12 cellular contexts compared by ENCODE assay signal in the genomic region with DNA sequence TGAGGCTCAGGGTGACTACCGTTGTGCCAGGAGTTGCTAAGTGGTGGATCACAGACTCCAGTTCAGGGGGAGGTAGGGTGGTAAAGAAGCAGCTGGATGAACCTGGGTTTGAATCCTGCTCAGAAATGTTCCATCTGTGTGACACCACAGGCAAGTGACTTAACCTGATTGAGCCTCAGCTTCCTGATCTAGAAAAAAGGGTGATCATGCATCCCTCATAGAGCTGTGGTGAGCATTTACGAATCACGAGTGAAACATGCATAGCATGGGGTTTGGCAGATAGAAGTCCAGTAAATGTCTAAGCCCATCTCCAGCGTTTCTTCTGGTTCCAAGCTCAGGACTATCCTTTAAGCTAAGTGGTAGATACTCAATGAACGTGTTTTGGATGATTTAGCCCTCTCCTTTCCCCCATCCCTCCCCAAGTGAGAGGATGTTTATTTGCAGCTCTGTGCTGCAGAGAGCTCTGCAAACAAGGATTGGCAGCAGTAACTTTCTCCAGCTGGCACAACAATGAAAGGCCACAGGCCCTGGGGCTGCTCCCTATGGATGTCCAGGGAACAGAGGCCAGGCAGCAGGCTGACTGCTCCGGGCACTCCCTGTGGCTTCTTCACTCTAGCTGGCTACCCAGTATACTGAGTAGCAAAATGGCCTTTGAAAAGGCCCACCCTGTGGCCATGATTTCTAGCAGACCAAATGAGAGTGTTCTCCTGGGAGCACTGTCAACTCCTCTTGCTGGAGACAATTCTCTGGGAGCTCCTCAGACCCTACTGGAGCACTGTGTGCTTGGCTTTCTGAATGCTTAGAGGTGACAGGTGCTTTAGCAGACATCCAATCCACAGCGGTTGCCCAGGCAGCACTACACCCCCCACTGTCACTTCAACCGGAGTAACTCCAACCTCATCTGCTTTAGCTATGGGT. TPM values are rescaled to one million over a fixed set of nuclear protein-coding genes. Genes with fewer than 3 reads are reported as not detected.
DNase-seq lines count a peak whose midpoint lies in the region; ATAC-seq, FAIRE-seq and TF ChIP-seq lines count a peak whose summit lies in the region.
"Had no signal": no experiment of that assay in that cellular context is flagged by ENCODE, and none has a peak within 500 bp of the region (broad histone marks: within the 10 kb centered on the region; RNA-seq: fewer than 3 reads in every experiment).

No MANE protein-coding gene starts in this region.

- H4K8ac ChIP-seq in IMR-90 (ENCODE audit: low read depth in 2 of 2, low read length in 2 of 2), result peak overlapping the region in 1 of 2 experiments; percentile 4; a peak in 1 of 4 replicates

- peaks cover 16% of the 10 kb centered on the region for H3K9me1 ChIP-seq in IMR-90 (ENCODE audit: insufficient read depth, low read length)

- H4K20me1 ChIP-seq in BLaER1 treated with 17β-estradiol and CSF1 and Interleukin-3, amounts not matched to agents 10 nM and 100 nM, result peaks cover 0 to 16% (median 0%) of the 10 kb centered on the region in 11 experiments; a peak in 4 of 22 replicates
- no peaks in the 10 kb centered on the region for H4K20me1 ChIP-seq in IMR-90 (ENCODE audit: insufficient read depth, low read length)
- H4K20me1 ChIP-seq in HepG2 (ENCODE audit: insufficient read depth, low read length), result no peaks in the 10 kb centered on the region

- CTCF ChIA-PET in IMR-90 (lab: Yijun Ruan, JAX) (no interaction called here), HepG2 (lab: Yijun Ruan, JAX; ENCODE audit: low intra/inter-chr PET ratio, low total read pairs) (no interaction called here)
- CTCF ChIA-PET in activated CD4-positive, alpha-beta memory T cell treated with anti-CD3 and anti-CD28 coated beads for 36 hours (lab: Charles Lee), result interaction anchor here (1.7 to 1.9 kb wide), 2 partner anchors 28 to 134 kb away, joined by 5 to 6 read pairs; no protein-coding TSS in a partner anchor

- H3K27me3 Mint-ChIP-seq in activated CD4-positive, alpha-beta memory T cell treated with anti-CD3 and anti-CD28 coated beads for 36 hours, result no peaks in the 10 kb centered on the region

- H3K4me1 ChIP-seq in BLaER1 treated with 17β-estradiol and CSF1 and Interleukin-3, amounts not matched to agents 10 nM and 100 nM, result peaks cover 13 to 74% (median 35%) of the 10 kb centered on the region in 10 experiments
- H3K4me1 ChIP-seq in IMR-90 (ENCODE audit: control insufficient read depth, insufficient read depth, low read length), result peaks cover 8% of the 10 kb centered on the region
- peaks cover 51% of the 10 kb centered on the region for H3K4me1 ChIP-seq in HepG2 (ENCODE audit: insufficient read depth, low read length)

- H2BK5ac ChIP-seq in IMR-90 (ENCODE audit: low read depth, low read length, poor library complexity, severe bottlenecking), result no peak overlapping the region

- H3K79me2 ChIP-seq in HepG2 (ENCODE audit: insufficient read depth, low read length), result no peaks in the 10 kb centered on the region

- no peak overlapping the region for H4K5ac ChIP-seq in IMR-90 (ENCODE audit: low read depth, low read length)

- no peak overlapping the region for H3K56ac ChIP-seq in IMR-90 (ENCODE audit: extremely low read depth, insufficient read depth, low read length)

- H3K4me3 Mint-ChIP-seq in activated CD4-positive, alpha-beta memory T cell treated with anti-CD3 and anti-CD28 coated beads for 36 hours, result no peak overlapping the region

- H3K4me1 Mint-ChIP-seq in activated CD4-positive, alpha-beta memory T cell treated with anti-CD3 and anti-CD28 coated beads for 36 hours (ENCODE audit: low read depth), result peaks cover 22% of the 10 kb centered on the region

- TF ChIP-seq RAD21 in IMR-90 (IDR thresholded peaks at IDR 0.05; ENCODE audit: low read length), result no peak
- no peak for TF ChIP-seq RAD21 in HepG2 (CRISPR knock-in tag; IDR thresholded peaks at IDR 0.05)

- no peak overlapping the region for H2BK15ac ChIP-seq in IMR-90 (ENCODE audit: low read depth, low read length)

- intact Hi-C loops in IMR-90 (cut with micrococcal nuclease), result no loop called here
- intact Hi-C loops in activated CD4-positive, alpha-beta memory T cell treated with anti-CD3 and anti-CD28 coated beads for 36 hours (cut with micrococcal nuclease), result loop anchor here (2.0 kb wide), 1 partner anchor 28 kb away; no protein-coding TSS in a partner anchor
- intact Hi-C loops in HepG2 (cut with micrococcal nuclease; ENCODE audit: unreplicated experiment), result loop anchor here (1.0 kb wide), 1 partner anchor 8 kb away; no protein-coding TSS in a partner anchor

- H3K9ac ChIP-seq in BLaER1 treated with 17β-estradiol and CSF1 and Interleukin-3, amounts not matched to agents 10 nM and 100 nM, result no peak overlapping the region
- H3K9ac ChIP-seq in IMR-90 (ENCODE audit: low read depth, low read length), result no peak overlapping the region
- H3K9ac ChIP-seq in HepG2 (ENCODE audit: insufficient read depth, low read depth, low read length), result no peak overlapping the region
- H3K9ac ChIP-seq: KMS-11 had no signal

- in situ Hi-C loops in IMR-90 (cut with MboI; ENCODE audit: low sequenced_read_pairs), result no loop called here
- in situ Hi-C loops in HepG2 (cut with HindIII; ENCODE audit: extremely low pct_ligation_motif_present, low pct_unique_long_range_greater_than_20kb), result no loop called here

- H3K9me3 ChIP-seq in BLaER1 treated with 17β-estradiol and CSF1 and Interleukin-3, amounts not matched to agents 10 nM and 100 nM (replicated peaks in 1 of 11), result no peaks in the 10 kb centered on the region
- H3K9me3 ChIP-seq in IMR-90 (ENCODE audit: control insufficient read depth, insufficient read depth, low read length) (no peaks in the 10 kb centered on the region), HepG2 (ENCODE audit: low read length) (no peaks in the 10 kb centered on the region)
- H3K9me3 ChIP-seq: body of pancreas had no signal

- H3K27ac Mint-ChIP-seq in activated CD4-positive, alpha-beta memory T cell treated with anti-CD3 and anti-CD28 coated beads for 36 hours, result peak overlapping the region; percentile 55

- TF ChIP-seq POLR2A in IMR-90 (IDR thresholded peaks at IDR 0.05; ENCODE audit: low read depth, low read length), result no peak
- TF ChIP-seq POLR2A in HepG2 (IDR thresholded peaks at IDR 0.05; ENCODE audit: insufficient read depth in 1 of 2, low read depth in 2 of 2, low read length in 2 of 2), result no peak

- peak; percentile 36 for DNase-seq in IMR-90
- no peak for DNase-seq in activated CD4-positive, alpha-beta memory T cell treated with anti-CD3 and anti-CD28 coated beads for 36 hours
- no peak for DNase-seq in HepG2 (ENCODE audit: low spot score)
- DNase-seq in HK-2 (ENCODE audit: unreplicated experiment), result no peak

- 67% methylated on average over 1 of the region's 8 CpGs; no CpG with 5 or more reads in 1 of the 2 experiments for WGBS in IMR-90 (ENCODE audit: extremely low coverage in 2 of 2, insufficient read length in 1 of 2), 2 experiments
- WGBS in HepG2 (ENCODE audit: low lambda C conversion rate), result 26% methylated on average over 8 of the region's 8 CpGs

- no peak overlapping the region for H3K23ac ChIP-seq in IMR-90 (ENCODE audit: low read depth, low read length)

- H2AFZ ChIP-seq in IMR-90 (replicated peaks; ENCODE audit: low read length, poor library complexity) (no peak overlapping the region), HepG2 (ENCODE audit: low read length) (no peak overlapping the region)

- H2BK20ac ChIP-seq in IMR-90 (ENCODE audit: low read depth, low read length), result no peak overlapping the region

- H3K27me3 ChIP-seq in BLaER1 treated with 17β-estradiol and CSF1 and Interleukin-3, amounts not matched to agents 10 nM and 100 nM, result no peaks in the 10 kb centered on the region
- H3K27me3 ChIP-seq in IMR-90 (ENCODE audit: control insufficient read depth, insufficient read depth, low read length) (no peaks in the 10 kb centered on the region), HepG2 (ENCODE audit: control insufficient read depth in 1 of 2, insufficient read depth in 2 of 2, low read length in 2 of 2) (no peaks in the 10 kb centered on the region)
- H3K27me3 ChIP-seq: body of pancreas had no signal

- no peak overlapping the region for H3K4me3 ChIP-seq in BLaER1 treated with 17β-estradiol and CSF1 and Interleukin-3, amounts not matched to agents 10 nM and 100 nM
- H3K4me3 ChIP-seq in IMR-90 (ENCODE audit: insufficient read depth, low read depth, low read length), result no peak overlapping the region
- H3K4me3 ChIP-seq in HepG2 (replicated peaks in 1 of 3; ENCODE audit: insufficient read depth in 1 of 3, low read depth in 2 of 3, low read length in 3 of 3), result peak overlapping the region in 1 of 3 experiments; percentile 35; a peak in 1 of 6 replicates
- H3K4me3 ChIP-seq: body of pancreas had no signal

- dilution Hi-C loops in IMR-90 (cut with HindIII; ENCODE audit: low sequenced_read_pairs, unreplicated experiment), result no loop called here

- no peaks in the 10 kb centered on the region for H3K79me1 ChIP-seq in IMR-90 (ENCODE audit: low read depth in 1 of 2, low read length in 2 of 2)

- no peak for TF ChIP-seq CTCF in IMR-90 (conservative IDR thresholded peaks at IDR 0.05; ENCODE audit: low read depth, low read length)
- TF ChIP-seq CTCF in HepG2 (CRISPR knock-in tag; IDR thresholded peaks at IDR 0.05), result no peak

- no peak overlapping the region; the same call in 1 of the 2 replicates for H4K91ac ChIP-seq in IMR-90 (ENCODE audit: insufficient read depth, low read depth, low read length)

- no peak for FAIRE-seq in HepG2 (lab: Jason Lieb, UNC)
- FAIRE-seq: H1, keratinocyte had no signal

- POLR2A ChIA-PET in IMR-90 (lab: Charles Lee; ENCODE audit: unreplicated experiment) (no interaction called here), HepG2 (lab: Yijun Ruan, JAX) (interaction anchor here (1.2 to 1.7 kb wide), 3 partner anchors 8 to 221 kb away, joined by 3 to 6 read pairs (median 3); partner anchors contain the start of genes RNFT1 and USP32)
- POLR2A ChIA-PET in activated CD4-positive, alpha-beta memory T cell treated with anti-CD3 and anti-CD28 coated beads for 36 hours (lab: Charles Lee), result interaction anchor here (1.3 kb wide), 1 partner anchor 31 kb away, joined by 3 read pairs; no protein-coding TSS in a partner anchor

- H3K36me3 ChIP-seq in BLaER1 treated with 17β-estradiol and CSF1 and Interleukin-3, amounts not matched to agents 10 nM and 100 nM, result peaks cover 0 to 16% (median 0%) of the 10 kb centered on the region in 11 experiments; a peak in 4 of 22 replicates
- H3K36me3 ChIP-seq in IMR-90 (ENCODE audit: control insufficient read depth, insufficient read depth, low read length) (no peaks in the 10 kb centered on the region; the same call in 1 of the 2 replicates), HepG2 (replicated peaks in 1 of 2; ENCODE audit: control insufficient read depth in 1 of 2, insufficient read depth in 2 of 2, low read length in 2 of 2) (no peaks in the 10 kb centered on the region)

- H2BK120ac ChIP-seq in IMR-90 (ENCODE audit: low read depth, low read length), result no peak overlapping the region

- H3K14ac ChIP-seq in IMR-90 (replicated peaks; ENCODE audit: low read depth, low read length), result no peak overlapping the region; the same call in 1 of the 2 replicates

- peak; percentile 35 for ATAC-seq in IMR-90 (ENCODE audit: low read depth)
- ATAC-seq in HepG2, result peak; percentile 63
- no peak for ATAC-seq in HG03460 (IDR thresholded peaks at IDR 0.05; ENCODE audit: unreplicated experiment)
- ATAC-seq in GM19467 (IDR thresholded peaks at IDR 0.05; ENCODE audit: unreplicated experiment), result no peak
- no peak for ATAC-seq in GM18867 (IDR thresholded peaks at IDR 0.05; ENCODE audit: unreplicated experiment)
- ATAC-seq: body of pancreas had no signal

- H3K27ac ChIP-seq in BLaER1 treated with 17β-estradiol and CSF1 and Interleukin-3, amounts not matched to agents 10 nM and 100 nM, result peak overlapping the region in 8 of 11 experiments; percentile 13 to 74 (median 55); a peak in 10 of 22 replicates
- no peak overlapping the region for H3K27ac ChIP-seq in IMR-90 (ENCODE audit: insufficient read depth, low read length)
- H3K27ac ChIP-seq in HepG2 (ENCODE audit: extremely low read length, insufficient read depth, low read length), result no peak overlapping the region
- H3K27ac ChIP-seq: body of pancreas, KMS-11 had no signal

- 0 out of 2 replicates have a peak overlapping the region, but pooled peaks have one; percentile 30 for H2AK5ac ChIP-seq in IMR-90 (ENCODE audit: low read depth, low read length)

- TF ChIP-seq EP300 in HepG2 (IDR thresholded peaks at IDR 0.05; ENCODE audit: low read depth in 2 of 2, low read length in 2 of 2), result no peak
- no peak for TF ChIP-seq EP300 in HepG2 (CRISPR knock-in tag; IDR thresholded peaks at IDR 0.05; ENCODE audit: borderline replicate concordance)

- BruUV-seq in IMR-90 (replicated peaks; lab: Mats Ljungman, UMichigan) (no TSS peak), HepG2 (replicated peaks; lab: Mats Ljungman, UMichigan) (no TSS peak)

- H2AK9ac ChIP-seq in IMR-90 (replicated peaks; ENCODE audit: low read depth, low read length, poor library complexity), result no peak overlapping the region

- H3K4me2 ChIP-seq in BLaER1 treated with 17β-estradiol and CSF1 and Interleukin-3, amounts not matched to agents 10 nM and 100 nM, result peak overlapping the region; percentile 15 to 83 (median 68)
- H3K4me2 ChIP-seq in IMR-90 (ENCODE audit: low read depth, low read length) (no peak overlapping the region), HepG2 (ENCODE audit: low read depth, low read length) (peak overlapping the region; percentile 66)
- H3K4me2 ChIP-seq: KMS-11 had no signal

- H3K18ac ChIP-seq in IMR-90 (ENCODE audit: low read depth, low read length), result no peak overlapping the region

- H3K36me3 Mint-ChIP-seq in activated CD4-positive, alpha-beta memory T cell treated with anti-CD3 and anti-CD28 coated beads for 36 hours, result no peaks in the 10 kb centered on the region

- H3K4ac ChIP-seq in IMR-90 (ENCODE audit: low read depth, low read length), result peak overlapping the region; percentile 21; the same call in 1 of the 2 replicates

- no peaks in the 10 kb centered on the region for H3K9me3 Mint-ChIP-seq in activated CD4-positive, alpha-beta memory T cell treated with anti-CD3 and anti-CD28 coated beads for 36 hours

RNA-seq across cellular contexts. Expression of gene CA4, which starts 21.3 kb away (rescaled TPM):
- total RNA-seq in IMR-90 (2012; rRNA removed) (not detected in 2 replicates), HepG2 (2016; rRNA removed; fragmentation: Illumina TruSeq; extraction: Trizol) (not detected in 2 replicates)
- polyA plus RNA-seq in IMR-90 (2012; rRNA removed) (not detected in 2 replicates), HepG2 (2011; rRNA removed) (not detected in 2 replicates)
- not detected in 2 replicates for polyA plus RNA-seq in IMR-90 (2012; cell fraction: cytosol; rRNA removed)
- not detected in 2 replicates for polyA plus RNA-seq in IMR-90 (2012; cell fraction: nucleus; rRNA removed; ENCODE audit: low replicate concordance)
- not detected for total RNA-seq in activated CD4-positive, alpha-beta memory T cell treated with anti-CD3 and anti-CD28 coated beads for 36 hours
- total RNA-seq in HepG2 (2016; cell fraction: cytosol; rRNA removed; fragmentation: Illumina TruSeq; extraction: Trizol; ENCODE audit: low read depth), result not detected in 2 replicates
- total RNA-seq in HepG2 (2016; cell fraction: insoluble cytoplasmic fraction; rRNA removed; fragmentation: Illumina TruSeq; extraction: Trizol), result not detected in 2 replicates
- not detected in 2 replicates for total RNA-seq in HepG2 (2016; cell fraction: membrane; rRNA removed; fragmentation: Illumina TruSeq; extraction: Trizol)
- not detected in 2 replicates for total RNA-seq in HepG2 (2016; cell fraction: nucleus; rRNA removed; fragmentation: Illumina TruSeq; extraction: Trizol)
- not detected in 2 replicates for polyA plus RNA-seq in HepG2 (2011; cell fraction: cytosol; rRNA removed)
- not detected in 2 replicates for polyA plus RNA-seq in HepG2 (2011; cell fraction: nucleus; rRNA removed)
- not detected in 2 replicates for polyA plus RNA-seq in HepG2 (2012)
- not detected in 2 replicates for polyA plus RNA-seq in HepG2 (2016; cell fraction: cytosol; fragmentation: Illumina TruSeq; extraction: Trizol; ENCODE audit: low read depth)
- polyA plus RNA-seq in HepG2 (2016; cell fraction: insoluble cytoplasmic fraction; fragmentation: Illumina TruSeq; extraction: Trizol; ENCODE audit: low read depth), result not detected in 2 replicates
- polyA plus RNA-seq in HepG2 (2016; cell fraction: membrane; fragmentation: Illumina TruSeq; extraction: Trizol; ENCODE audit: low read depth), result not detected in 2 replicates
- not detected in 2 replicates for polyA plus RNA-seq in HepG2 (2016; cell fraction: nucleus; fragmentation: Illumina TruSeq; extraction: Trizol; ENCODE audit: insufficient read depth, low read depth)
- polyA minus RNA-seq in HepG2 (2011; rRNA and poly(A)+ RNA removed; ENCODE audit: low replicate concordance), result not detected in 2 replicates
- polyA minus RNA-seq in HepG2 (2011; cell fraction: cytosol; rRNA and poly(A)+ RNA removed), result not detected in 2 replicates
- not detected in 2 replicates for polyA minus RNA-seq in HepG2 (2011; cell fraction: nucleus; rRNA and poly(A)+ RNA removed)
- polyA plus RNA-seq: keratinocyte had no signal

Comparison
In these comparisons a context has a peak if more than half of its experiments do, and no peak if none do; other contexts are left out.
1. H3K27ac ChIP-seq: peak in BLaER1 treated with 17β-estradiol and CSF1 and Interleukin-3, amounts not matched to agents 10 nM and 100 nM (8 of 11); none in IMR-90 (single experiment) and HepG2 (single experiment).
2. ATAC-seq: peak in IMR-90 (single experiment) and HepG2 (single experiment); none in HG03460 (single experiment), GM19467 (single experiment) and GM18867 (single experiment).